ENCODE assay signal across 8 cellular contexts in the genomic region with DNA sequence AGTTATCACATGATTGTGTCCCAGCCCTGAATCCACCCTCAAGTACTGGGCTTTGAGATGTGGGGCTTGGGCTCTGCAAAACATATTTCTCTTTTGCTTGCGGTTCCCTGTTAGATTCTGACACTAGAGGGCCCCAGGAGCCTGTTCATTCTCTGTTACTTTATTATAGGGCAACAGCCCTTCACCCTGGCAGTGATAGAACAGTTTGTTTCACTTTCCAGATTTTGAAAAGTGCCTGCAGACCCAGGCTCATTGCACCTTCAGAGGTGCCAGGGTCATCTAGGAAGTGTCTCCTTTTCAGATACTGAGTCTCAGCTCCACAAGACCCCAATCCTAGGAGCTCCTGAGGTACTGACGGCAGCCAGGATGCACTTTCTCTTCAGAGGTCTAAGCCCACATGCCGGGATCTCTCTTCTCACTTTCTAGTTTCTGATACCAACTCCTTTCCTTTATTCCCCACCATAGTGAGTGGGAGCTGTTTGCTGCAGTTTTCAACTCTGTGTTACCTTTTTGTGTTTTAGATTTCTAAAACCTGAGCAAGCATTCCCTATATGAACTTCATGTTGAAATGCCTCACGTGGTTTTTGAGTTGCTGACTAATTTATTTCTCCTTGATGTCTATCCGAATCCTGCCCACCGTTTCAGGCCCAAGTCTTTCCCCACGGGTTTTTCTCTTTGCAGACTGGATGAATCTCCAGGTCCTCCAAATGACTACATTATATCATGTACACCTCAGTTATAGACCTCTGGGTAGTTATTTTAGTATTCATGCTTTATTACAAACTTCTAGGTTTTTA. TPM values are rescaled to one million over a fixed set of nuclear protein-coding genes. Genes with fewer than 3 reads are reported as not detected.
A peak's percentile ranks its signal among the peaks of the same experiment; 100 is the strongest.
DNase-seq lines count a peak whose midpoint lies in the region; ATAC-seq and TF ChIP-seq lines count a peak whose summit lies in the region.

No MANE protein-coding gene starts in this region.

- POLR2A ChIA-PET in T-cell (lab: Charles Lee) = no interaction called here

- peaks cover 7 to 18% (median 10%) of the 10 kb centered on the region in 3 donors for H3K4me1 Mint-ChIP-seq in T-cell

- no peaks in the 10 kb centered on the region for H3K9me3 Mint-ChIP-seq in T-cell

- no peaks in the 10 kb centered on the region for H3K36me3 ChIP-seq in HAP-1 (replicated peaks)

- H3K4me3 ChIP-seq in HAP-1 (no peak overlapping the region), astrocyte of the spinal cord (ENCODE audit: low read depth, low read length) (peak overlapping the region; percentile 14)

- DNase-seq in ELF-1 (ENCODE audit: low read depth, low spot score) = peak; percentile 62
- DNase-seq in HAP-1 (ENCODE audit: low spot score in 2 of 2) = peak; percentile 51 to 66
- DNase-seq in NCI-H146 (lab: John Stamatoyannopoulos, UW) = peak; percentile 77
- peak in 32 of 34 experiments; percentile 32 to 66 (median 50) for DNase-seq in T-cell
- peak; percentile 61 for DNase-seq in astrocyte of the spinal cord (ENCODE audit: low read depth, low spot score)
- peak; percentile 55 for DNase-seq in iPS-NIHi11 (ENCODE audit: low spot score)
- DNase-seq in stimulated activated CD4-positive, alpha-beta T cell treated with anti-CD3 and anti-CD28 coated beads, Interleukin-15, amount 100 ng/mL, for 24 hours = peak; percentile 62

- ATAC-seq in T-cell (replicated peaks in 1 of 4) = peak; percentile 88 to 94 (median 94)
- ATAC-seq in HG03045 (IDR thresholded peaks at IDR 0.05; ENCODE audit: unreplicated experiment) = no peak

- H3K36me3 Mint-ChIP-seq in T-cell = no peaks in the 10 kb centered on the region

- H3K4me1 ChIP-seq in HAP-1 = no peaks in the 10 kb centered on the region

- CTCF ChIA-PET in T-cell (lab: Charles Lee) = interaction anchor here in 1 of 2 donors (1.1 kb wide), 1 partner anchor 13 kb away, joined by 3 read pairs; no protein-coding TSS in a partner anchor

- in situ Hi-C loops in HAP-1 (cut with MboI; ENCODE audit: low sequenced_read_pairs) (no loop called here), astrocyte of the spinal cord (cut with HindIII; ENCODE audit: low sequenced_read_pairs) (no loop called here)

- peak overlapping the region; percentile 76 to 89 for H3K27ac Mint-ChIP-seq in T-cell

- peak overlapping the region; percentile 50 to 74 (median 68) for H3K4me3 Mint-ChIP-seq in T-cell

- peaks cover 0 to 8% of the 10 kb centered on the region in 2 donors for H3K27me3 Mint-ChIP-seq in T-cell

- TF ChIP-seq CTCF in astrocyte of the spinal cord (IDR thresholded peaks at IDR 0.05; ENCODE audit: low read depth, low read length) = peak; percentile 83

- H3K9me3 ChIP-seq in HAP-1 = no peaks in the 10 kb centered on the region

- no peaks in the 10 kb centered on the region for H3K27me3 ChIP-seq in HAP-1 (ENCODE audit: low read depth)

RNA-seq across cellular contexts. Expression of a gene that starts 10.9 kb away (rescaled TPM):
- total RNA-seq in T-cell = 10 to 100 TPM; 27.6 to 36.4 (median 35.6) TPM

RNA-seq across cellular contexts. Expression of a gene that starts 51.9 kb away (rescaled TPM):
- total RNA-seq in T-cell = 10 to 100 TPM in 3 of 5 donors, 1 to 10 TPM in 2; 2.9 to 17.9 (median 14.7) TPM
